8 cellular contexts compared by ENCODE assay signal in the genomic region with DNA sequence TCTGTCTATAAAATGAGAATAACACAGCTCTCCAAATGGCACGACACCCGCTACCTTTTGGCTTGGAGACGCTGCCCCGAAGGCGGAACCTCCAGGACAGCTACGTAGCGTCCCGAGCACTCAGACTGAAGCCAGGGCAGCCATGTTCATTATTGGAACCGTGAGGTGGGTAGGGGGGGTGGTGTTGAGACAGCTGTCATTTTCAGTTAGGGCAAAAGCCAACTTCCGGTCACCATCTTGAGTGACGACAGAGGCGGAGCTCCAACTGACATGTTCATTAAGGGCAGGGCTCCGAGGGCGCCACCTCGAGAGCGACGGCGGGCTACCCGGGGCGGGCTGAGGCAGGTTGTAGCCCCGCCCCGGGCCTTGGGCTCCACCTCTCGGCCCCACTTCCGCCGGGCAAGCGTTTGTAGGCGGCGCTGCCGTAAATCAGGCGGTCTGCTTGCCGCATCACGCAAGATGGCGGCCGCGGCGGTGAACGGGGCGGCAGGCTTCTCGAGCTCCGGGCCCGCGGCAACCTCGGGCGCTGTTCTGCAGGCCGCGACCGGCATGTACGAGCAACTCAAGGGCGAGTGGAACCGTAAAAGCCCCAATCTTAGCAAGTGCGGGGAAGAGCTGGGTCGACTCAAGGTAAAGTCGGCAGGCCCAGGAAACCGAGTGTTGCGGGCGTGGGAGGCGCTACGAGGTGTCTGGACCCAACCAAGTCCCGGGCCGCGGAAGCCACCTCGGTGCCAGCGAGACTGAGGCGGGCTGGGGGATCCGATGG. TPM values are rescaled to one million over a fixed set of nuclear protein-coding genes. Genes with fewer than 3 reads are reported as not detected.
DNase-seq lines count a peak whose midpoint lies in the region; FAIRE-seq and TF ChIP-seq lines count a peak whose summit lies in the region.

A gene (plus strand): TSS at position 240 of the 766 bp plus-strand sequence. CDS start 31 bp downstream, at position 271.

- no peak within 1 kb of the TSS for H4K5ac ChIP-seq in H9 (ENCODE audit: insufficient read length, low read depth, low read length)

- no peak within 1 kb of the TSS for H2AFZ ChIP-seq in H9 (ENCODE audit: low read length)

- peak within 1 kb of the TSS; percentile 37 for H3K27ac ChIP-seq in H9 (ENCODE audit: insufficient read length, low read depth, low read length)

- no peak within 1 kb of the TSS for H3K56ac ChIP-seq in H9 (ENCODE audit: insufficient read length, low read depth, low read length)

- H3K9ac ChIP-seq in H9 (ENCODE audit: extremely low read depth, insufficient read length, low read length) = peak within 1 kb of the TSS; percentile 96

- no peak within 1 kb of the TSS for H2AK5ac ChIP-seq in H9 (ENCODE audit: insufficient read length, low read length)

- FAIRE-seq in G401.6 (lab: Jason Lieb, UNC) = peak; percentile 99

- no peak within 1 kb of the TSS for H4K91ac ChIP-seq in H9 (ENCODE audit: insufficient read length, low read depth, low read length)

- H3K27me3 Mint-ChIP-seq in H9 (ENCODE audit: low read depth) = peaks cover 30% of the 10 kb centered on the region
- no peaks in the 10 kb centered on the region for H3K27me3 Mint-ChIP-seq in nephron (ENCODE audit: low read depth)
- H3K27me3 Mint-ChIP-seq in stimulated activated naive CD8-positive, alpha-beta T cell treated with anti-CD3 and anti-CD28 coated beads, Interleukin-15, Interleukin-2, amounts not matched to agents 100 ng/mL and 50 ng/mL, for 24 hours = peaks cover 3% of the 10 kb centered on the region

- TF ChIP-seq CTCF in H9 (conservative IDR thresholded peaks at IDR 0.05) (peak; percentile 37; the same call in 1 of the 3 replicates), fibroblast of the aortic adventitia (IDR thresholded peaks at IDR 0.05; ENCODE audit: insufficient read depth, low read length) (peak; percentile 13), nephron (IDR thresholded peaks at IDR 0.05; ENCODE audit: unreplicated experiment in 3 of 3) (no peak)

- no peak within 1 kb of the TSS for H3K23ac ChIP-seq in H9 (ENCODE audit: insufficient read length, low read depth, low read length)

- no peak within 1 kb of the TSS for H2BK15ac ChIP-seq in H9 (ENCODE audit: low read depth, low read length)

- H3K36me3 ChIP-seq in MG63 = peaks cover 44% of the 10 kb centered on the region

- peaks cover 12 to 23% (median 14%) of the 10 kb centered on the region in 3 experiments; a peak in 6 of 7 replicates for H3K36me3 Mint-ChIP-seq in H9 (ENCODE audit: insufficient read depth in 1 of 3, low read depth in 3 of 3)
- peaks cover 16% of the 10 kb centered on the region for H3K36me3 Mint-ChIP-seq in nephron (ENCODE audit: low read depth)
- peaks cover 27% of the 10 kb centered on the region for H3K36me3 Mint-ChIP-seq in stimulated activated naive CD8-positive, alpha-beta T cell treated with anti-CD3 and anti-CD28 coated beads, Interleukin-15, Interleukin-2, amounts not matched to agents 100 ng/mL and 50 ng/mL, for 24 hours (ENCODE audit: low read depth)

- H3K23me2 ChIP-seq in H9 (ENCODE audit: insufficient read length, low read depth, low read length, poor library complexity, severe bottlenecking) = peaks cover 12% of the 10 kb centered on the region

- H4K20me1 ChIP-seq in H9 (ENCODE audit: control insufficient read depth, insufficient read depth, insufficient read length) = peaks cover 3% of the 10 kb centered on the region

- H3K4me3 Mint-ChIP-seq in H9 = peak within 1 kb of the TSS; percentile 99
- H3K4me3 Mint-ChIP-seq in nephron = peak within 1 kb of the TSS; percentile 96 to 98 (median 97)
- H3K4me3 Mint-ChIP-seq in stimulated activated naive CD8-positive, alpha-beta T cell treated with anti-CD3 and anti-CD28 coated beads, Interleukin-15, Interleukin-2, amounts not matched to agents 100 ng/mL and 50 ng/mL, for 24 hours = peak within 1 kb of the TSS; percentile 100

- peak within 1 kb of the TSS; percentile 92 for H3K4me2 ChIP-seq in H9 (ENCODE audit: insufficient read depth, insufficient read length, low read length)

- H2BK5ac ChIP-seq in H9 (ENCODE audit: insufficient read length, low read length) = no peak within 1 kb of the TSS

- no peak within 1 kb of the TSS for H2BK12ac ChIP-seq in H9 (ENCODE audit: insufficient read length, low read depth, low read length)

- no peak within 1 kb of the TSS for H2BK20ac ChIP-seq in H9 (ENCODE audit: low read depth, low read length, poor library complexity, severe bottlenecking)

- no peak within 1 kb of the TSS for H4K8ac ChIP-seq in H9 (replicated peaks; ENCODE audit: insufficient read length, low read depth, low read length)

- H3K79me2 ChIP-seq in H9 (ENCODE audit: insufficient read depth, low read length) = peaks cover 16% of the 10 kb centered on the region; the same call in 1 of the 2 replicates

- H3K4me1 ChIP-seq in H9 (ENCODE audit: insufficient read depth, low read length) = no peaks in the 10 kb centered on the region

- H3T11ph ChIP-seq in H9 (ENCODE audit: low read length) = no peak within 1 kb of the TSS

- no peak within 1 kb of the TSS for H2BK120ac ChIP-seq in H9 (ENCODE audit: low read depth, low read length, poor library complexity, severe bottlenecking)

- peaks cover 12% of the 10 kb centered on the region for H3K79me1 ChIP-seq in H9 (ENCODE audit: insufficient read depth, low read depth, low read length, poor library complexity, severe bottlenecking)

- H3K27me3 ChIP-seq in H9 (ENCODE audit: insufficient read depth, low read length) (no peaks in the 10 kb centered on the region), MG63 (no peaks in the 10 kb centered on the region)

- peak within 1 kb of the TSS; percentile 94 for H3K14ac ChIP-seq in H9 (ENCODE audit: insufficient read depth, low read length)

- peak within 1 kb of the TSS; percentile 88 for H3K18ac ChIP-seq in H9 (ENCODE audit: insufficient read length, low read depth, low read length)

- DNase-seq in H9 (peak; percentile 99), MG63 (peak; percentile 99), SHP77 treated with DMSO at 0.1 percent for 48 hours (lab: John Stamatoyannopoulos, UW) (peak; percentile 99), fibroblast of the aortic adventitia (ENCODE audit: low read depth) (peak; percentile 95)
- DNase-seq in activated effector memory CD4-positive, alpha-beta T cell treated with anti-CD3 and anti-CD28 coated beads, Interleukin-2, amount 50 U/mL, for 16 hours = peak; percentile 99

- no peaks in the 10 kb centered on the region for H3K9me3 ChIP-seq in H9 (ENCODE audit: control insufficient read depth, low read depth, low read length)
- no peaks in the 10 kb centered on the region for H3K9me3 ChIP-seq in MG63

- H3K4ac ChIP-seq in H9 (ENCODE audit: low read depth, low read length) = no peak within 1 kb of the TSS

- H3K4me1 Mint-ChIP-seq in H9 (peaks cover 14 to 18% of the 10 kb centered on the region in 2 experiments), nephron (peaks cover 23% of the 10 kb centered on the region)
- peaks cover 29% of the 10 kb centered on the region for H3K4me1 Mint-ChIP-seq in stimulated activated naive CD8-positive, alpha-beta T cell treated with anti-CD3 and anti-CD28 coated beads, Interleukin-15, Interleukin-2, amounts not matched to agents 100 ng/mL and 50 ng/mL, for 24 hours (ENCODE audit: low read depth)

- peak within 1 kb of the TSS; percentile 80 to 99 (median 96) for H3K27ac Mint-ChIP-seq in H9
- H3K27ac Mint-ChIP-seq in nephron = peak within 1 kb of the TSS; percentile 84 to 96 (median 93)
- peak within 1 kb of the TSS; percentile 98 for H3K27ac Mint-ChIP-seq in stimulated activated naive CD8-positive, alpha-beta T cell treated with anti-CD3 and anti-CD28 coated beads, Interleukin-15, Interleukin-2, amounts not matched to agents 100 ng/mL and 50 ng/mL, for 24 hours

- WGBS in H9 (ENCODE audit: extremely low coverage, insufficient read length, low lambda C conversion rate) = no CpG with 5 or more reads among the region's 65 CpGs

- H3K4me3 ChIP-seq in MG63 (peak within 1 kb of the TSS; percentile 97), fibroblast of the aortic adventitia (ENCODE audit: low read depth, low read length) (peak within 1 kb of the TSS; percentile 91)

- H3K9me3 Mint-ChIP-seq in H9 (no peaks in the 10 kb centered on the region), nephron (no peaks in the 10 kb centered on the region)
- H3K9me3 Mint-ChIP-seq in stimulated activated naive CD8-positive, alpha-beta T cell treated with anti-CD3 and anti-CD28 coated beads, Interleukin-15, Interleukin-2, amounts not matched to agents 100 ng/mL and 50 ng/mL, for 24 hours = no peaks in the 10 kb centered on the region

RNA-seq across cellular contexts. Expression of the gene that starts here (rescaled TPM):
- 185 and 189 TPM in 2 replicates for total RNA-seq in H9 (2021)
- 509 and 658 TPM in 2 replicates for total RNA-seq in MG63 (2014; rRNA removed; shearing (Covaris generic); ENCODE audit: low replicate concordance)
- 55.4 and 223 TPM in 2 replicates for total RNA-seq in fibroblast of the aortic adventitia (ENCODE audit: low replicate concordance)

Comparison
In these comparisons a context has a peak if more than half of its experiments do, and no peak if none do; other contexts are left out.
1. Peak in every context shown above with its lines: DNase-seq, H3K4me3 ChIP-seq and H3K27ac ChIP-seq.
2. CTCF ChIP-seq: peak in H9 (single experiment) and fibroblast of the aortic adventitia (single experiment); none in nephron (0 of 3).